ENCODE assay signal across 3 cellular contexts in the genomic region with DNA sequence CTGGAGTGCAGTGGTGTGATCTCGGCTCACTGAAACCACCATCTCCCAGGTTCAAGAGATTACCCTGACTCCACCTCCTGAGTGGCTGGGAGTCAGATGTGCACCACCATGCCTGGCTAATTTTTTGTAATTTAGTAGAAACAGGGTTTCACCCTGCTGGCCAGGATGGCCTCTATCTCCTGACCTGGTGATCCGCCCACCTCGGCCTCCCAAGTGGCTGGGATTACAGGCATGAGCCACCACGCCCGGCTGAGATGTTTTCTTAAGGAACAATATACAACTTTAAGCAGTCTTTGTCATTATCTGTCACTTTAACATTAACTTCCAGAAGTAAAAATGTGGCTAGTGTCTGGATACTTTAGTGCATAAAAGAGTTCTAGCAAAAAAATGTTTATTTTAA.
"Had no signal": no experiment of that assay in that cellular context is flagged by ENCODE, and none has a peak within 500 bp of the region (broad histone marks: within the 10 kb centered on the region; RNA-seq: fewer than 3 reads in every experiment).

No MANE protein-coding gene starts in this region.

- ATAC-seq: GM12878 had no signal

- DNase-seq: GDM1, GF-D8 had no signal
